ENCODE assay signal across 8 cellular contexts in the genomic region with DNA sequence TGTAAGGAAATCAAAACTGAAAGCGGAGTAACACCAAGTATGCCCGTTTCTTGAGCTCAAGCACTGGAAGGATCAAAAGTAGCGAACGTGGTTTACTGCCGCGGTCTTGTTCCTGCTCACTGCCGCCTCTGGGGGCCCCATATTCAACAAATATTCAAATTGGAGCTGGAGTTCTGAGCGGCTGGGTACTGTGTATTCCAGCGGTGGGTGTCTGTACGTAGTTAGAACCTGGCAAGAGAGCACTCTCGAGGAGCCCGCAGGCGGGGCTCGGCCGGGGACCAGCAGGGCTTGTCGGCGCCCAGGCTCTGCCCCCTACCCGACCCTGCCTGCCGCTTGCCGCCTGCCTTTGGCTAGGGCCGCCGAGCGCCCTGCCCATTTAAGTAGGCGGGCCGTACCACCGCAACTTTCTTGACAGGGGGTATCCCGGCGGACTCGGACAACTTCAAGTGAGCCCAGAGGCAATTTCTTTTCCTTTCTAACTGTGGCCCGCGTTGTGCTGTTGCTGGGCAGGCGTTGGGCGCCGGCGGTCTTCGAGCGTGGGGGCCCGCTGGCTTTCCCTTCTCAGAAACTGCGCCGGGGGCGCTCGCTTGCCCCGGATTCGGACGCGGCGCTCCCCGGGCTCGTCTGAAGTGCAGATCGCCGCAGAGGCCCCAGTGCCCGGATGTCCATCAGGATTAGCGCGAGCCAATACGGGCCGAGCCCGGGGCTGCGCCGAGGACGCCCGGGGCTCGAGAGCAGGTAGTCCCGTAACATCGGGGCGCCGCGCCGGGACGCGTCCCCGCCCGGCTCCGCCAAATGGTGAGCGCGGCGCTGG.
A peak's percentile ranks its signal among the peaks of the same experiment; 100 is the strongest.
DNase-seq lines count a peak whose midpoint lies in the region; ATAC-seq and TF ChIP-seq lines count a peak whose summit lies in the region.

No MANE protein-coding gene starts in this region.

- H3K4me1 Mint-ChIP-seq in activated T-cell treated with anti-CD3 and anti-CD28 coated beads, Interleukin-2, amount 50 U/mL, for 24 hours (ENCODE audit: low read depth) = peaks cover 59% of the 10 kb centered on the region

- peak overlapping the region; percentile 98 for H3K27ac ChIP-seq in muscle layer of duodenum (ENCODE audit: low read length)

- peak overlapping the region; percentile 88 to 92 for H3K4me3 ChIP-seq in muscle layer of duodenum (ENCODE audit: low read depth in 1 of 2, low read length in 2 of 2)

- TF ChIP-seq EP300 in Ishikawa (IDR thresholded peaks at IDR 0.05; ENCODE audit: borderline replicate concordance) = peak; percentile 44; the same call in 1 of the 2 replicates

- H3K9me3 ChIP-seq in muscle layer of duodenum (ENCODE audit: control insufficient read depth in 1 of 2, low read length in 2 of 2) = no peaks in the 10 kb centered on the region

- no peaks in the 10 kb centered on the region for H3K27me3 Mint-ChIP-seq in activated T-cell treated with anti-CD3 and anti-CD28 coated beads, Interleukin-2, amount 50 U/mL, for 24 hours

- no peaks in the 10 kb centered on the region for H3K9me3 Mint-ChIP-seq in activated T-cell treated with anti-CD3 and anti-CD28 coated beads, Interleukin-2, amount 50 U/mL, for 24 hours

- H3K27me3 ChIP-seq in muscle layer of duodenum (ENCODE audit: low read depth, low read length) = no peaks in the 10 kb centered on the region

- peaks cover 11 to 22% of the 10 kb centered on the region in 2 donors for H3K4me1 ChIP-seq in muscle layer of duodenum (ENCODE audit: control insufficient read depth in 1 of 2, insufficient read depth in 2 of 2, low read length in 2 of 2)

- H3K36me3 Mint-ChIP-seq in activated T-cell treated with anti-CD3 and anti-CD28 coated beads, Interleukin-2, amount 50 U/mL, for 24 hours (ENCODE audit: low read depth) = peaks cover 23% of the 10 kb centered on the region

- DNase-seq in DMS79 (lab: John Stamatoyannopoulos, UW) (peak; percentile 86), OCI-M2 (lab: John Stamatoyannopoulos, UW; ENCODE audit: unreplicated experiment) (peak; percentile 82)
- DNase-seq in activated T-cell treated with anti-CD3 and anti-CD28 coated beads, Interleukin-2, amount 50 U/mL, for 24 hours = peak; percentile 92
- peak; percentile 67 for DNase-seq in stimulated activated CD8-positive, alpha-beta memory T cell treated with anti-CD3 and anti-CD28 coated beads, Interleukin-7, amount 100 ng/mL, for 24 hours (ENCODE audit: low read depth)

- peak overlapping the region; percentile 96 for H3K4me3 Mint-ChIP-seq in activated T-cell treated with anti-CD3 and anti-CD28 coated beads, Interleukin-2, amount 50 U/mL, for 24 hours

- peaks cover 0 to 4% of the 10 kb centered on the region in 2 donors for H3K36me3 ChIP-seq in muscle layer of duodenum (ENCODE audit: control insufficient read depth in 1 of 2, insufficient read depth in 2 of 2, low read length in 2 of 2)

- peak; percentile 65 for ATAC-seq in GM21619 (IDR thresholded peaks at IDR 0.05; ENCODE audit: unreplicated experiment)
- ATAC-seq in esophagus mucosa = peak; percentile 94

- peak; percentile 12; the same call in 1 of the 2 replicates for TF ChIP-seq RAD21 in Ishikawa (IDR thresholded peaks at IDR 0.05; ENCODE audit: low read depth)

- peak overlapping the region; percentile 99 for H3K27ac Mint-ChIP-seq in activated T-cell treated with anti-CD3 and anti-CD28 coated beads, Interleukin-2, amount 50 U/mL, for 24 hours

TF ChIP-seq in Ishikawa, 13 proteins besides CTCF, POLR2A, EP300 and RAD21:
- TF ChIP-seq CREB1 (IDR thresholded peaks at IDR 0.05; ENCODE audit: low read depth) = 0 out of 2 replicates have a peak, but pooled peaks have one; percentile 13
- no peak for TF ChIP-seq ZBTB7A (IDR thresholded peaks at IDR 0.05; ENCODE audit: low read depth)
- peak; percentile 22; the same call in 1 of the 2 replicates for TF ChIP-seq TCF12 (IDR thresholded peaks at IDR 0.05; ENCODE audit: low read depth)
- no peak for TF ChIP-seq NFIC (IDR thresholded peaks at IDR 0.05)
- peak; percentile 11; the same call in 1 of the 2 replicates for TF ChIP-seq YY1 (IDR thresholded peaks at IDR 0.05; ENCODE audit: low read depth)
- TF ChIP-seq TAF1 (IDR thresholded peaks at IDR 0.05; ENCODE audit: low read depth) = peak; percentile 96
- TF ChIP-seq EGR1 (IDR thresholded peaks at IDR 0.05) = no peak
- TF ChIP-seq, protein P1, sequence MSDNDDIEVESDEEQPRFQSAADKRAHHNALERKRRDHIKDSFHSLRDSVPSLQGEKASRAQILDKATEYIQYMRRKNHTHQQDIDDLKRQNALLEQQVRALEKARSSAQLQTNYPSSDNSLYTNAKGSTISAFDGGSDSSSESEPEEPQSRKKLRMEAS (IDR thresholded peaks at IDR 0.05) = peak; percentile 59

Comparison
In these comparisons a context has a peak if more than half of its experiments do, and no peak if none do; other contexts are left out.
1. Peak in every context shown above with its lines: DNase-seq, ATAC-seq, H3K4me3 ChIP-seq and H3K27ac ChIP-seq.